27 cellular contexts compared by ENCODE assay signal in genomic region chr16:8646271-8646670, GRCh38. TPM values are rescaled to one million over a fixed set of nuclear protein-coding genes. Genes with fewer than 3 reads are reported as not detected.
A peak's percentile ranks its signal among the peaks of the same experiment; 100 is the strongest.
DNase-seq lines count a peak whose midpoint lies in the region; ATAC-seq and TF ChIP-seq lines count a peak whose summit lies in the region.
"Had no signal": no experiment of that assay in that cellular context is flagged by ENCODE, and none has a peak within 500 bp of the region (broad histone marks: within the 10 kb centered on the region; RNA-seq: fewer than 3 reads in every experiment).

No MANE protein-coding gene starts in this region.

- H3K27ac ChIP-seq in esophagus squamous epithelium, result peak overlapping the region in 1 of 4 donors; percentile 26
- H3K27ac ChIP-seq in adrenal gland, result no peak overlapping the region
- H3K27ac ChIP-seq: SJSA1 had no signal

- ATAC-seq in T-helper 17 cell, result no peak
- ATAC-seq: PC-3 had no signal

- no peak for DNase-seq in T-helper 17 cell
- DNase-seq in choroid plexus epithelial cell (ENCODE audit: low read depth), result peak; percentile 61
- DNase-seq in myocyte (ENCODE audit: low read depth), result peak; percentile 81
- no peak for DNase-seq in activated CD4-positive, alpha-beta T cell treated with anti-CD3 and anti-CD28 coated beads for 1 hour
- DNase-seq in esophagus squamous epithelium (lab: John Stamatoyannopoulos, UW), result no peak
- DNase-seq in OCI-M2 (lab: John Stamatoyannopoulos, UW; ENCODE audit: unreplicated experiment), result no peak
- DNase-seq in adrenal gland, result no peak
- DNase-seq: C1 segment of cervical spinal cord; Calu3; CD8-positive, alpha-beta memory T cell; DMS79 treated with DMSO at 0.1 percent for 48 hours; GF-D8; Kasumi-1; MV-4-11; NCI-H1105; NCI-H1436 treated with DMSO at 0.1 percent for 48 hours; NCI-H1930; NCI-H2107; NCI-H446; NCI-H524 treated with DMSO at 0.1 percent for 48 hours; NCI-H774; PC-3; Right ventricle myocardium superior had no signal

- TF ChIP-seq CTCF in choroid plexus epithelial cell (conservative IDR thresholded peaks at IDR 0.05; ENCODE audit: low read depth, low read length) (no peak), esophagus squamous epithelium (IDR thresholded peaks at IDR 0.05) (no peak), adrenal gland (IDR thresholded peaks at IDR 0.05) (no peak)

- TF ChIP-seq POLR2A in esophagus squamous epithelium (IDR thresholded peaks at IDR 0.05) (no peak), adrenal gland (IDR thresholded peaks at IDR 0.05) (no peak)

- intact Hi-C loops in esophagus squamous epithelium (cut with DNase I) (no loop called here), adrenal gland (cut with DNase I) (no loop called here)

- peaks cover 39 to 79% (median 44%) of the 10 kb centered on the region in 3 donors for H3K36me3 ChIP-seq in esophagus squamous epithelium
- H3K36me3 ChIP-seq in adrenal gland (replicated peaks in 1 of 2), result peaks cover 0 to 64% of the 10 kb centered on the region in 2 donors

- H3K36me3 Mint-ChIP-seq in T-helper 17 cell (ENCODE audit: low read depth), result peaks cover 25% of the 10 kb centered on the region

- no peaks in the 10 kb centered on the region for H3K27me3 Mint-ChIP-seq in T-helper 17 cell
- H3K27me3 Mint-ChIP-seq: CD8-positive, alpha-beta memory T cell had no signal

- peak overlapping the region; percentile 70 for H3K27ac Mint-ChIP-seq in T-helper 17 cell

- no peak overlapping the region for H3K4me3 Mint-ChIP-seq in T-helper 17 cell
- H3K4me3 Mint-ChIP-seq: CD8-positive, alpha-beta memory T cell had no signal

- no peaks in the 10 kb centered on the region for H3K9me3 ChIP-seq in T-helper 17 cell (ENCODE audit: control insufficient read depth, low read length, poor library complexity, severe bottlenecking)
- H3K9me3 ChIP-seq in esophagus squamous epithelium, result no peaks in the 10 kb centered on the region
- H3K9me3 ChIP-seq in adrenal gland (replicated peaks in 1 of 3), result no peaks in the 10 kb centered on the region
- H3K9me3 ChIP-seq: SJSA1 had no signal

- H3K4me1 ChIP-seq in esophagus squamous epithelium (peaks cover 0 to 13% (median 0%) of the 10 kb centered on the region in 3 donors), adrenal gland (replicated peaks in 1 of 2) (no peaks in the 10 kb centered on the region)
- H3K4me1 ChIP-seq: SJSA1 had no signal

- peaks cover 18% of the 10 kb centered on the region for H3K4me1 Mint-ChIP-seq in T-helper 17 cell

- WGBS in esophagus squamous epithelium, 2 donors, result 76% methylated on average over 8 of the region's 8 CpGs
- WGBS in adrenal gland, 4 donors, result 64 to 78% (median 72%) methylated on average over 8 of the region's 8 CpGs

- H3K4me3 ChIP-seq in choroid plexus epithelial cell (ENCODE audit: low read depth, low read length) (no peak overlapping the region), esophagus squamous epithelium (no peak overlapping the region), adrenal gland (no peak overlapping the region)
- H3K4me3 ChIP-seq: K562, SJSA1 had no signal

- H3K27me3 ChIP-seq in esophagus squamous epithelium (no peaks in the 10 kb centered on the region), adrenal gland (no peaks in the 10 kb centered on the region)
- H3K27me3 ChIP-seq: SJSA1 had no signal

RNA-seq across cellular contexts. Expression of gene METTL22, which starts 24.8 kb away (rescaled TPM):
- total RNA-seq in T-helper 17 cell (10 to 100 TPM; 23.9 to 30.2 TPM), myocyte (38.9 and 451 TPM in 2 replicates), esophagus squamous epithelium (10 to 100 TPM in 3 of 4 donors, 1 to 10 TPM in 1; 4.9 to 28.4 (median 13.0) TPM), adrenal gland (10 to 100 TPM in 7 of 8 donors, 1 to 10 TPM in 1; 8.4 to 38.9 (median 22.3) TPM)
- 27.7 TPM for polyA plus RNA-seq in myocyte (2012)
- polyA plus RNA-seq in adrenal gland, result 10 to 100 TPM; 19.7 to 67.1 (median 41.6) TPM

RNA-seq across cellular contexts. Expression of gene ABAT, which starts 28.1 kb away (rescaled TPM):
- total RNA-seq in T-helper 17 cell, result 1 to 10 TPM; 8.7 to 9.5 TPM
- 3.2 and 6.3 TPM in 2 replicates for total RNA-seq in myocyte
- 10.3 TPM for polyA plus RNA-seq in myocyte (2012)
- 10 to 100 TPM in 2 of 4 donors, 1 to 10 TPM in 2; 2.9 to 14.5 (median 9.1) TPM for total RNA-seq in esophagus squamous epithelium
- 10 to 100 TPM; 22.5 to 55.0 (median 28.5) TPM for total RNA-seq in adrenal gland
- 10 to 100 TPM; 12.1 to 37.4 (median 26.1) TPM for polyA plus RNA-seq in adrenal gland
- total RNA-seq: HT1080 had no signal

RNA-seq across cellular contexts. Expression of gene TMEM114, which starts 56.0 kb away (rescaled TPM):
- total RNA-seq in T-helper 17 cell (not detected), myocyte (not detected in 2 replicates), esophagus squamous epithelium (not detected), adrenal gland (not detected)
- polyA plus RNA-seq in myocyte (2012), result not detected
- 1 to 10 TPM in 1 of 3 donors, under 1 TPM in 1, not detected in 1; 0.24 to 1.1 TPM for polyA plus RNA-seq in adrenal gland
- total RNA-seq: Calu3; CD8-positive, alpha-beta memory T cell; HT1080; K562; MCF 10A; PC-3; Right ventricle myocardium superior; SJSA1 had no signal
- polyA plus RNA-seq: CD8-positive, alpha-beta memory T cell; K562 had no signal

Comparison
In these comparisons a context has a peak if more than half of its experiments do, and no peak if none do; other contexts are left out.
1. DNase-seq: peak in choroid plexus epithelial cell (single experiment) and myocyte (single experiment); none in T-helper 17 cell (0 of 3), activated CD4-positive, alpha-beta T cell treated with anti-CD3 and anti-CD28 coated beads for 1 hour (single experiment), esophagus squamous epithelium (single experiment), OCI-M2 (single experiment) and adrenal gland (0 of 7).